ENCODE assay signal across 10 cellular contexts in the genomic region with DNA sequence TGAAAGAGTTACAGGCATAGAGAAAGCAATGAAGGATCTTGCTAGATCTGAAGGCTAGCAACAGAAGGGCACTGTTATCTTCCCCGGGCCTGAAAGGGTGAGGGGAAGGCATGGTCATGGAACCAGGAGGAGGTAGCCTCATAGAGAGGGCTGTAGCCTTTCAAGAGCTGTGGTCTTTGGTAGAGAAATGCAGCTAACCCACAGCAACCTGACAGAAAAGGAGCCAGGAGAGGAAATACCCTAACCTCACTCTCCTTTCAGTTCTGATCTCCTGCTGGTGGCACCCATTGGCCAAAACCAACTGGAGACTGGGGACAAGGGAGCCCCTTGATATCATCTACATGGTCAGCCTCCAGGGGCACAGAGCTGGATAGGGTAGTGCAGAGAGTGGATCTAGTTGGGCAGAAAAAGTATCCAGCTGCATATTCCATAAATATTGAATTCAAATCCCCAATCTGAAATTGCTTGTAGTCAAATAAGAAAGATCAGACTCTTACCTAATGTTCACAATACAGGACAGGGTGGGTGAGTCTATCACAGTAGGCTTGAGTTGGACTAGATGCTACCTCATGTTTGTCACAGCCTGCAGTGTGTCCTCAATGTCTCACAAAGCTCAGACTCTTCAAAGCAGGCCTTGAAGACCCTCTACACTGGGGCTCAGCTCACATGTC.
DNase-seq lines count a peak whose midpoint lies in the region; ATAC-seq and TF ChIP-seq lines count a peak whose summit lies in the region.
"Had no signal": no experiment of that assay in that cellular context is flagged by ENCODE, and none has a peak within 500 bp of the region (broad histone marks: within the 10 kb centered on the region; RNA-seq: fewer than 3 reads in every experiment).

No MANE protein-coding gene starts in this region.

- no peak overlapping the region for H3K27ac ChIP-seq in vagina

- no peaks in the 10 kb centered on the region for H3K4me1 ChIP-seq in vagina

- peak; percentile 33 for DNase-seq in activated naive CD4-positive, alpha-beta T cell treated with anti-CD3 and anti-CD28 coated beads for 36 hours
- DNase-seq in activated naive CD4-positive, alpha-beta T cell treated with anti-CD3 and anti-CD28 coated beads, Interleukin-2, amount 50 U/mL, for 16 hours = no peak
- DNase-seq in T-helper 2 cell treated with Interferon-gamma antibody and Interleukin-4, amounts not matched to agents 5 μg/mL and 100 μg/mL, for 36 hours (ENCODE audit: low spot score) = peak; percentile 21
- peak; percentile 50 to 62 for DNase-seq in stimulated activated naive CD8-positive, alpha-beta T cell treated with anti-CD3 and anti-CD28 coated beads, Interleukin-15, amount 100 ng/mL, for 72 hours
- DNase-seq in NCI-H748 treated with DMSO at 0.1 percent for 48 hours (lab: John Stamatoyannopoulos, UW) = no peak
- no peak for DNase-seq in foreskin fibroblast
- no peak for DNase-seq in vagina (ENCODE audit: extremely low spot score in 2 of 2)

- no peaks in the 10 kb centered on the region for H3K27me3 Mint-ChIP-seq in activated naive CD4-positive, alpha-beta T cell treated with anti-CD3 and anti-CD28 coated beads for 36 hours (ENCODE audit: low read depth)
- peaks cover 2% of the 10 kb centered on the region for H3K27me3 Mint-ChIP-seq in T-helper 2 cell treated with Interferon-gamma antibody and Interleukin-4, amounts not matched to agents 5 μg/mL and 100 μg/mL, for 36 hours (ENCODE audit: low read depth)
- H3K27me3 Mint-ChIP-seq in stimulated activated naive CD8-positive, alpha-beta T cell treated with anti-CD3 and anti-CD28 coated beads, Interleukin-15, amount 100 ng/mL, for 72 hours = no peaks in the 10 kb centered on the region
- H3K27me3 Mint-ChIP-seq: dendritic cell treated with granulocyte-macrophage colony-stimulating factor and Interleukin-4, amounts not matched to agents 40 ng/mL and 50 ng/mL, for 4 days had no signal

- no peaks in the 10 kb centered on the region for H3K9me3 Mint-ChIP-seq in activated naive CD4-positive, alpha-beta T cell treated with anti-CD3 and anti-CD28 coated beads for 36 hours
- no peaks in the 10 kb centered on the region for H3K9me3 Mint-ChIP-seq in T-helper 2 cell treated with Interferon-gamma antibody and Interleukin-4, amounts not matched to agents 5 μg/mL and 100 μg/mL, for 36 hours
- H3K9me3 Mint-ChIP-seq in stimulated activated naive CD8-positive, alpha-beta T cell treated with anti-CD3 and anti-CD28 coated beads, Interleukin-15, amount 100 ng/mL, for 72 hours = no peaks in the 10 kb centered on the region
- H3K9me3 Mint-ChIP-seq: dendritic cell treated with granulocyte-macrophage colony-stimulating factor and Interleukin-4, amounts not matched to agents 40 ng/mL and 50 ng/mL, for 4 days had no signal

- H3K36me3 Mint-ChIP-seq in activated naive CD4-positive, alpha-beta T cell treated with anti-CD3 and anti-CD28 coated beads for 36 hours (ENCODE audit: low read depth) = no peaks in the 10 kb centered on the region
- peaks cover 4% of the 10 kb centered on the region for H3K36me3 Mint-ChIP-seq in T-helper 2 cell treated with Interferon-gamma antibody and Interleukin-4, amounts not matched to agents 5 μg/mL and 100 μg/mL, for 36 hours (ENCODE audit: low read depth)

- TF ChIP-seq CTCF in foreskin fibroblast (IDR thresholded peaks at IDR 0.05; ENCODE audit: low read depth, low read length) (no peak), vagina (IDR thresholded peaks at IDR 0.05) (no peak)

- no peak for TF ChIP-seq POLR2A in vagina (IDR thresholded peaks at IDR 0.05)

- H3K27ac Mint-ChIP-seq in activated naive CD4-positive, alpha-beta T cell treated with anti-CD3 and anti-CD28 coated beads for 36 hours = peak overlapping the region; percentile 82
- peak overlapping the region; percentile 89 for H3K27ac Mint-ChIP-seq in T-helper 2 cell treated with Interferon-gamma antibody and Interleukin-4, amounts not matched to agents 5 μg/mL and 100 μg/mL, for 36 hours
- peak overlapping the region in 1 of 2 donors; percentile 91 for H3K27ac Mint-ChIP-seq in stimulated activated naive CD8-positive, alpha-beta T cell treated with anti-CD3 and anti-CD28 coated beads, Interleukin-15, amount 100 ng/mL, for 72 hours
- H3K27ac Mint-ChIP-seq: dendritic cell treated with granulocyte-macrophage colony-stimulating factor and Interleukin-4, amounts not matched to agents 40 ng/mL and 50 ng/mL, for 4 days had no signal

- H3K4me3 ChIP-seq in foreskin fibroblast (ENCODE audit: low read depth in 1 of 2, low read length in 2 of 2) (no peak overlapping the region), vagina (no peak overlapping the region)
- H3K4me3 ChIP-seq: lung had no signal

- no peaks in the 10 kb centered on the region for H3K36me3 ChIP-seq in vagina

- ATAC-seq in HG02870 (IDR thresholded peaks at IDR 0.05; ENCODE audit: unreplicated experiment) = peak; percentile 65
- ATAC-seq in stimulated activated naive CD8-positive, alpha-beta T cell treated with anti-CD3 and anti-CD28 coated beads, Interleukin-15, amount 100 ng/mL, for 72 hours = peak; percentile 91

- no peak overlapping the region for H3K4me3 Mint-ChIP-seq in activated naive CD4-positive, alpha-beta T cell treated with anti-CD3 and anti-CD28 coated beads for 36 hours
- H3K4me3 Mint-ChIP-seq in T-helper 2 cell treated with Interferon-gamma antibody and Interleukin-4, amounts not matched to agents 5 μg/mL and 100 μg/mL, for 36 hours = peak overlapping the region; percentile 44
- H3K4me3 Mint-ChIP-seq in stimulated activated naive CD8-positive, alpha-beta T cell treated with anti-CD3 and anti-CD28 coated beads, Interleukin-15, amount 100 ng/mL, for 72 hours = peak overlapping the region; percentile 73
- H3K4me3 Mint-ChIP-seq: dendritic cell treated with granulocyte-macrophage colony-stimulating factor and Interleukin-4, amounts not matched to agents 40 ng/mL and 50 ng/mL, for 4 days had no signal

- H3K4me1 Mint-ChIP-seq in activated naive CD4-positive, alpha-beta T cell treated with anti-CD3 and anti-CD28 coated beads for 36 hours (ENCODE audit: low read depth) = peaks cover 44% of the 10 kb centered on the region
- H3K4me1 Mint-ChIP-seq in T-helper 2 cell treated with Interferon-gamma antibody and Interleukin-4, amounts not matched to agents 5 μg/mL and 100 μg/mL, for 36 hours (ENCODE audit: low read depth) = peaks cover 32% of the 10 kb centered on the region
- peaks cover 51% of the 10 kb centered on the region for H3K4me1 Mint-ChIP-seq in stimulated activated naive CD8-positive, alpha-beta T cell treated with anti-CD3 and anti-CD28 coated beads, Interleukin-15, amount 100 ng/mL, for 72 hours

- H3K27me3 ChIP-seq in vagina = no peaks in the 10 kb centered on the region

- H3K9me3 ChIP-seq in vagina = no peaks in the 10 kb centered on the region

- CTCF ChIA-PET in activated naive CD4-positive, alpha-beta T cell treated with anti-CD3 and anti-CD28 coated beads for 36 hours (lab: Charles Lee) = interaction anchor here (0.7 to 2.0 kb wide), 3 partner anchors 16 to 72 kb away, joined by 4 to 5 read pairs (median 4); no protein-coding TSS in a partner anchor

- intact Hi-C loops in activated naive CD4-positive, alpha-beta T cell treated with anti-CD3 and anti-CD28 coated beads for 36 hours (cut with micrococcal nuclease) = loop anchor here (1.0 kb wide), 3 partner anchors 42 to 74 kb away; partner anchors contain the start of gene JUN
- intact Hi-C loops in vagina (cut with DNase I) = no loop called here

Comparison
In these comparisons a context has a peak if more than half of its experiments do, and no peak if none do; other contexts are left out.
1. DNase-seq: peak in activated naive CD4-positive, alpha-beta T cell treated with anti-CD3 and anti-CD28 coated beads for 36 hours (single experiment), T-helper 2 cell treated with Interferon-gamma antibody and Interleukin-4, amounts not matched to agents 5 μg/mL and 100 μg/mL, for 36 hours (single experiment) and stimulated activated naive CD8-positive, alpha-beta T cell treated with anti-CD3 and anti-CD28 coated beads, Interleukin-15, amount 100 ng/mL, for 72 hours (2 of 2); none in activated naive CD4-positive, alpha-beta T cell treated with anti-CD3 and anti-CD28 coated beads, Interleukin-2, amount 50 U/mL, for 16 hours (single experiment), NCI-H748 treated with DMSO at 0.1 percent for 48 hours (single experiment), foreskin fibroblast (0 of 2) and vagina (0 of 2).